Comparison of ENCODE assay signal across 8 cellular contexts in genomic region chr16:70381604-70382342, GRCh38. TPM values are rescaled to one million over a fixed set of nuclear protein-coding genes. Genes with fewer than 3 reads are reported as not detected.
DNase-seq lines count a peak whose midpoint lies in the region; ATAC-seq and TF ChIP-seq lines count a peak whose summit lies in the region.

No MANE protein-coding gene starts in this region.

- in situ Hi-C loops in KBM-7 (cut with MboI; ENCODE audit: low pct_unique_long_range_greater_than_20kb, low sequenced_read_pairs) = no loop called here

- peaks cover 27% of the 10 kb centered on the region for H3F3A ChIP-seq in SU-DHL-6 (ENCODE audit: insufficient read depth)

- H3K36me3 ChIP-seq in SU-DHL-6 (ENCODE audit: low read length) = no peaks in the 10 kb centered on the region; the same call in 1 of the 2 replicates
- peaks cover 20% of the 10 kb centered on the region for H3K36me3 ChIP-seq in cardiac muscle cell
- H3K36me3 ChIP-seq in skeletal muscle satellite cell (ENCODE audit: insufficient read depth, low read length) = peaks cover 28% of the 10 kb centered on the region

- TF ChIP-seq CTCF in SU-DHL-6 (IDR thresholded peaks at IDR 0.05; ENCODE audit: insufficient read depth, low read length, poor library complexity, severe bottlenecking) (no peak), cardiac muscle cell (IDR thresholded peaks at IDR 0.05; ENCODE audit: low read depth, low read length) (no peak)

- H3K4me3 ChIP-seq in SU-DHL-6 (ENCODE audit: insufficient read depth, low read length, poor library complexity, severe bottlenecking) (peak overlapping the region; percentile 49), cardiac muscle cell (peak overlapping the region; percentile 22), skeletal muscle satellite cell (ENCODE audit: low read length) (peak overlapping the region; percentile 99)

- no peak for ATAC-seq in HG03571 (IDR thresholded peaks at IDR 0.05; ENCODE audit: unreplicated experiment)

- H3K27ac ChIP-seq in SU-DHL-6 (ENCODE audit: low read depth, low read length) (peak overlapping the region; percentile 34), cardiac muscle cell (no peak overlapping the region)

- peaks cover 8% of the 10 kb centered on the region for H3K4me1 ChIP-seq in cardiac muscle cell (ENCODE audit: low read depth)
- peaks cover 15% of the 10 kb centered on the region for H3K4me1 ChIP-seq in skeletal muscle satellite cell (ENCODE audit: control insufficient read depth, insufficient read depth, low read length)

- peak overlapping the region; percentile 98 for H3K4me2 ChIP-seq in SU-DHL-6 (ENCODE audit: low read depth, low read length, poor library complexity, severe bottlenecking)
- H3K4me2 ChIP-seq in skeletal muscle satellite cell (ENCODE audit: low read length) = peak overlapping the region; percentile 96

- no peaks in the 10 kb centered on the region for H3K9me2 ChIP-seq in SU-DHL-6 (replicated peaks; ENCODE audit: insufficient read depth, low read length)

- no peaks in the 10 kb centered on the region for H4K20me1 ChIP-seq in SU-DHL-6 (ENCODE audit: low read depth, low read length)

- H3K9ac ChIP-seq in SU-DHL-6 (ENCODE audit: low read length) (peak overlapping the region; percentile 86), skeletal muscle satellite cell (ENCODE audit: low read depth, low read length) (peak overlapping the region; percentile 94)

- H3K27me3 ChIP-seq in SU-DHL-6 (ENCODE audit: low read length) = no peaks in the 10 kb centered on the region
- no peaks in the 10 kb centered on the region for H3K27me3 ChIP-seq in cardiac muscle cell
- H3K27me3 ChIP-seq in skeletal muscle satellite cell (ENCODE audit: control insufficient read depth, insufficient read depth, low read length) = no peaks in the 10 kb centered on the region

- H3K9me3 ChIP-seq in SU-DHL-6 (ENCODE audit: insufficient read depth, low read length) = no peaks in the 10 kb centered on the region
- no peaks in the 10 kb centered on the region for H3K9me3 ChIP-seq in cardiac muscle cell (ENCODE audit: low read depth)
- no peaks in the 10 kb centered on the region for H3K9me3 ChIP-seq in skeletal muscle satellite cell (replicated peaks; ENCODE audit: low read length)

- peaks cover 24% of the 10 kb centered on the region for H3K79me2 ChIP-seq in SU-DHL-6 (ENCODE audit: insufficient read depth, low read length)

- H2AFZ ChIP-seq in SU-DHL-6 (ENCODE audit: low read depth, low read length, severe bottlenecking) = peak overlapping the region; percentile 72

- DNase-seq in NCI-H2171 (lab: John Stamatoyannopoulos, UW) = peak; percentile 38
- no peak for DNase-seq in NCI-H2171 treated with DMSO at 0.1 percent for 48 hours (lab: John Stamatoyannopoulos, UW)
- DNase-seq in cardiac muscle cell (ENCODE audit: low read depth in 1 of 2, low spot score in 1 of 2) = no peak
- no peak for DNase-seq in KBM-7
- no peak for DNase-seq in NCI-H2081 (lab: John Stamatoyannopoulos, UW)

RNA-seq across cellular contexts. Expression of gene DDX19A, which starts 35.1 kb away (rescaled TPM):
- total RNA-seq in cardiac muscle cell = 67.5 and 69.8 TPM in 2 replicates
- 54.3 and 63.6 TPM in 2 replicates for polyA plus RNA-seq in cardiac muscle cell
- 39.3 and 47.2 TPM in 2 replicates for total RNA-seq in skeletal muscle satellite cell (2012; rRNA removed)

RNA-seq across cellular contexts. Expression of gene ST3GAL2, which starts 57.1 kb away (rescaled TPM):
- 87.3 and 115 TPM in 2 replicates for total RNA-seq in cardiac muscle cell
- polyA plus RNA-seq in cardiac muscle cell = 46.1 and 50.9 TPM in 2 replicates
- total RNA-seq in skeletal muscle satellite cell (2012; rRNA removed) = 20.8 and 22.5 TPM in 2 replicates

Comparison
In these comparisons a context has a peak if more than half of its experiments do, and no peak if none do; other contexts are left out.
1. H3K4me3 ChIP-seq: peak in every context shown above with its lines; median percentile 99 in skeletal muscle satellite cell; 49 in SU-DHL-6; 22 in cardiac muscle cell.